In the genomic region with DNA sequence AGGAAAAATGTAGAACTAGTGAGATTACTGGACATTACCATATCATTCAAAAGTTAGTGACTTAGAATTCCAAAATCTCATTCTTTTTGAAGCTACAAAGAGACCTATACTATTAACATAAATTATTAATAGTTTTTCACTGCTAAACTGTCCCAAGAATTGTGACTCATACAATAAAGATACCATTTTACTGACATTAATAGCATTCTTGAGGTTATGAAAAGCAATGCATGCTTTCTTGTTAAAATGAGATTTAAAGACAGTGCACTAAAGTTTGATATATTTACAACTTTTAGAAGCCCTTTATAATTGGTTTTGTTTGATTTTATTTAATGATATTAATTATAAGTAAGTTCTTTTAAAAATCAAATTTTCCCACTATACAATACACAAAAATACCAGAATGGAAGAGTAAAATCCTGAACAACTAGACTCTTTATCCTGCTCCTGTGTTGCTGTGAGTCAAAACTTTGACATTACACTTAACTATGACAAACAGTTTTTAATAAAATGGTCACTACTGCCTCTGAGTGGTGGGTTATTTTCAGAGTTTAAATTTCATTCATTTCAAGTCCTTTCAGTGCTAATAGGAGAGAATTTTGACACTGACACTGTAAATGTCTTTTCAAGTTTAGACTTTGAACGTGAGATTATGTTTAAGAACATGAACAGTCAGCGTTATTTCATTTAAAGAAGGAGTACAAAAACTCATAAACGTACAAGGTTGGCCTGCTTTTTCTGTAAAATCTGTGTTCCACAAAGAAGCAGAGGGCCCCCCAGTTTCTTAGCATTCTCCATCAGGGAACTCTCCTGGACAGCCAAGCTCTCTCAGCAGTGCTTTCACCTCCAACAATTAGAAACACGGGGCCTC, we compare ENCODE assay signal across 35 cellular contexts. TPM values are rescaled to one million over a fixed set of nuclear protein-coding genes. Genes with fewer than 3 reads are reported as not detected.
A peak's percentile ranks its signal among the peaks of the same experiment; 100 is the strongest.
DNase-seq lines count a peak whose midpoint lies in the region; ATAC-seq and TF ChIP-seq lines count a peak whose summit lies in the region.
"Had no signal": no experiment of that assay in that cellular context is flagged by ENCODE, and none has a peak within 500 bp of the region (broad histone marks: within the 10 kb centered on the region; RNA-seq: fewer than 3 reads in every experiment).

No MANE protein-coding gene starts in this region.

- no peak overlapping the region for H3K4ac ChIP-seq in mesenchymal stem cell (ENCODE audit: low read depth in 1 of 2, low read length in 2 of 2)

- H3K27ac ChIP-seq in mesenchymal stem cell (ENCODE audit: low read length, poor library complexity, severe bottlenecking): no peak overlapping the region
- H3K27ac ChIP-seq in CD8-positive, alpha-beta T cell (ENCODE audit: low read depth, low read length): no peak overlapping the region
- H3K27ac ChIP-seq: BLaER1, foreskin keratinocyte, heart right ventricle, SJSA1, WERI-Rb-1 had no signal

- H3K79me1 ChIP-seq in mesenchymal stem cell (replicated peaks; ENCODE audit: low read length, poor library complexity, severe bottlenecking): no peaks in the 10 kb centered on the region

- peaks cover 5% of the 10 kb centered on the region for H3K9me3 Mint-ChIP-seq in chondrocyte (ENCODE audit: low read depth)
- H3K9me3 Mint-ChIP-seq in CD8-positive, alpha-beta T cell: no peaks in the 10 kb centered on the region

- H3K36me3 Mint-ChIP-seq in chondrocyte (ENCODE audit: low read depth): no peaks in the 10 kb centered on the region
- H3K36me3 Mint-ChIP-seq in CD8-positive, alpha-beta T cell: no peaks in the 10 kb centered on the region
- H3K36me3 Mint-ChIP-seq: activated naive CD8-positive, alpha-beta T cell treated with anti-CD3 and anti-CD28 coated beads for 36 hours; T-cell; type B pancreatic cell had no signal

- no peak overlapping the region for H3K4me2 ChIP-seq in mesenchymal stem cell (ENCODE audit: low read length, poor library complexity, severe bottlenecking)
- H3K4me2 ChIP-seq: BLaER1 had no signal

- H3K27ac Mint-ChIP-seq in chondrocyte (ENCODE audit: unreplicated experiment): no peak overlapping the region
- no peak overlapping the region for H3K27ac Mint-ChIP-seq in CD8-positive, alpha-beta T cell
- H3K27ac Mint-ChIP-seq: activated naive CD8-positive, alpha-beta T cell treated with anti-CD3 and anti-CD28 coated beads for 36 hours; nephron progenitor cell; T-cell; type B pancreatic cell had no signal

- H3K9me3 ChIP-seq in mesenchymal stem cell (ENCODE audit: control insufficient read depth, low read length): no peaks in the 10 kb centered on the region
- no peaks in the 10 kb centered on the region for H3K9me3 ChIP-seq in CD8-positive, alpha-beta T cell (ENCODE audit: low read length)
- H3K9me3 ChIP-seq: SJSA1 had no signal

- H2AK5ac ChIP-seq in mesenchymal stem cell (ENCODE audit: low read length, severe bottlenecking): no peak overlapping the region

- no peak overlapping the region for H2AFZ ChIP-seq in mesenchymal stem cell (ENCODE audit: low read depth, low read length)

- no peak for ATAC-seq in CD8-positive, alpha-beta T cell
- ATAC-seq: foreskin keratinocyte, heart right ventricle, T-cell had no signal

- POLR2A ChIA-PET in CD8-positive, alpha-beta T cell (lab: Charles Lee): no interaction called here

- H3K27me3 Mint-ChIP-seq in chondrocyte (ENCODE audit: low read depth): peaks cover 2% of the 10 kb centered on the region
- H3K27me3 Mint-ChIP-seq in CD8-positive, alpha-beta T cell (ENCODE audit: low read depth): peaks cover 10% of the 10 kb centered on the region
- H3K27me3 Mint-ChIP-seq: type B pancreatic cell had no signal

- H3K14ac ChIP-seq in mesenchymal stem cell (ENCODE audit: low read length in 2 of 2): no peak overlapping the region

- H2BK5ac ChIP-seq in mesenchymal stem cell (ENCODE audit: low read depth, low read length, poor library complexity, severe bottlenecking): no peak overlapping the region

- H2BK15ac ChIP-seq in mesenchymal stem cell (ENCODE audit: low read depth, poor library complexity, severe bottlenecking): no peak overlapping the region

- H3K9ac ChIP-seq in mesenchymal stem cell (ENCODE audit: low read length): no peak overlapping the region
- H3K9ac ChIP-seq: BLaER1 had no signal

- peaks cover 5% of the 10 kb centered on the region for H3K4me1 Mint-ChIP-seq in chondrocyte (ENCODE audit: low read depth)
- no peaks in the 10 kb centered on the region for H3K4me1 Mint-ChIP-seq in CD8-positive, alpha-beta T cell (ENCODE audit: low read depth)
- H3K4me1 Mint-ChIP-seq: activated naive CD8-positive, alpha-beta T cell treated with anti-CD3 and anti-CD28 coated beads for 36 hours; nephron progenitor cell; T-cell had no signal

- H3K4me3 ChIP-seq in mesenchymal stem cell (ENCODE audit: insufficient read depth in 1 of 2, low read depth in 1 of 2, low read length in 2 of 2): no peak overlapping the region
- no peak overlapping the region for H3K4me3 ChIP-seq in CD8-positive, alpha-beta T cell (ENCODE audit: low read depth, low read length)
- H3K4me3 ChIP-seq: BLaER1, heart right ventricle, lung, SJSA1 had no signal

- no peaks in the 10 kb centered on the region for H3K4me1 ChIP-seq in mesenchymal stem cell (ENCODE audit: control insufficient read depth, insufficient read depth, low read depth, low read length)
- H3K4me1 ChIP-seq in CD8-positive, alpha-beta T cell (ENCODE audit: insufficient read depth, low read length): no peaks in the 10 kb centered on the region
- H3K4me1 ChIP-seq: BLaER1, foreskin keratinocyte, heart right ventricle, SJSA1 had no signal

- no peak overlapping the region for H3K4me3 Mint-ChIP-seq in chondrocyte (ENCODE audit: unreplicated experiment)
- no peak overlapping the region for H3K4me3 Mint-ChIP-seq in CD8-positive, alpha-beta T cell
- H3K4me3 Mint-ChIP-seq: activated naive CD8-positive, alpha-beta T cell treated with anti-CD3 and anti-CD28 coated beads for 36 hours; nephron progenitor cell; T-cell; type B pancreatic cell had no signal

- no peak overlapping the region for H2BK120ac ChIP-seq in mesenchymal stem cell (ENCODE audit: low read depth, low read length)

- peak; percentile 47 for DNase-seq in EH (ENCODE audit: low read depth)
- DNase-seq in LHCN-M2 (ENCODE audit: low read depth): peak; percentile 8
- DNase-seq in chondrocyte (ENCODE audit: low spot score): no peak
- peak; percentile 29 for DNase-seq in mesenchymal stem cell
- DNase-seq in SIG-M5 treated with dmso at 0.1 percent for 504 hours (lab: John Stamatoyannopoulos, UW; ENCODE audit: unreplicated experiment): no peak
- DNase-seq in NCI-H146 (lab: John Stamatoyannopoulos, UW): no peak
- DNase-seq in CD8-positive, alpha-beta T cell: no peak
- no peak for DNase-seq in OCI-M1 (lab: John Stamatoyannopoulos, UW)
- DNase-seq: activated CD4-positive, alpha-beta T cell treated with anti-CD3 and anti-CD28 coated beads for 48 hours; activated CD8-positive, alpha-beta memory T cell treated with anti-CD3 and anti-CD28 coated beads for 24 hours; activated effector memory CD4-positive, alpha-beta T cell treated with anti-CD3 and anti-CD28 coated beads, Interleukin-2, amount 50 U/mL, for 16 hours; activated naive CD8-positive, alpha-beta T cell treated with anti-CD3 and anti-CD28 coated beads for 36 hours; aorta; caudate nucleus; COR-L47; cortex of kidney; effector memory CD4-positive, alpha-beta T cell; foreskin keratinocyte; GF-D8; GOT3; heart right ventricle; NCI-H1417 treated with DMSO at 0.1 percent for 48 hours; NCI-H748 treated with DMSO at 0.1 percent for 48 hours; nephron progenitor cell; stimulated activated naive CD4-positive, alpha-beta T cell; T-cell; WERI-Rb-1 had no signal

- H4K8ac ChIP-seq in mesenchymal stem cell (ENCODE audit: low read length): no peak overlapping the region

- H4K91ac ChIP-seq in mesenchymal stem cell (ENCODE audit: low read length): no peak overlapping the region

- H2BK12ac ChIP-seq in mesenchymal stem cell (ENCODE audit: low read length in 2 of 2): no peak overlapping the region

- no peak overlapping the region for H3K18ac ChIP-seq in mesenchymal stem cell (ENCODE audit: low read depth in 1 of 2, low read length in 2 of 2)

- no peaks in the 10 kb centered on the region for H3K27me3 ChIP-seq in mesenchymal stem cell (ENCODE audit: control insufficient read depth in 1 of 2, insufficient read depth in 1 of 2, low read length in 2 of 2)
- H3K27me3 ChIP-seq in CD8-positive, alpha-beta T cell (ENCODE audit: insufficient read depth, low read length): no peaks in the 10 kb centered on the region
- H3K27me3 ChIP-seq: BLaER1, foreskin keratinocyte had no signal

- CTCF ChIA-PET in CD8-positive, alpha-beta T cell (lab: Charles Lee): no interaction called here

- 90% methylated on average over 3 of the region's 4 CpGs for WGBS in mesenchymal stem cell

- no peaks in the 10 kb centered on the region for H3K36me3 ChIP-seq in mesenchymal stem cell (ENCODE audit: control insufficient read depth in 1 of 2, insufficient read depth in 2 of 2, low read depth in 1 of 2, low read length in 2 of 2)
- H3K36me3 ChIP-seq in CD8-positive, alpha-beta T cell (ENCODE audit: insufficient read depth, low read length): no peaks in the 10 kb centered on the region
- H3K36me3 ChIP-seq: BLaER1, heart right ventricle, SJSA1, WERI-Rb-1 had no signal

- intact Hi-C loops in CD8-positive, alpha-beta T cell (cut with DNase I, micrococcal nuclease): no loop called here

- no peak overlapping the region for H3K23ac ChIP-seq in mesenchymal stem cell (ENCODE audit: low read length in 2 of 2)

- TF ChIP-seq CTCF in chondrocyte (IDR thresholded peaks at IDR 0.05): peak; percentile 57
- TF ChIP-seq CTCF in CD8-positive, alpha-beta T cell (IDR thresholded peaks at IDR 0.05): no peak

RNA-seq across cellular contexts. Expression of a gene that starts 54.5 kb away (rescaled TPM):
- total RNA-seq in LHCN-M2 (2014; rRNA removed) (0.06 TPM in 1 of 2 replicates, not detected in the other), chondrocyte (not detected in 3 replicates)
- not detected for polyA plus RNA-seq in LHCN-M2 (2012)
- polyA plus RNA-seq in mesenchymal stem cell (2013, experiment 1 of 2): 0.94 TPM
- polyA plus RNA-seq in mesenchymal stem cell (2013, experiment 2 of 2): 0.84 TPM
- not detected for total RNA-seq in CD8-positive, alpha-beta T cell
- total RNA-seq: epithelial cell of proximal tubule, foreskin keratinocyte, osteoblast, RPMI7951, SJSA1 had no signal
- polyA plus RNA-seq: AG04450, aorta, foreskin keratinocyte had no signal

Comparison
In these comparisons a context has a peak if more than half of its experiments do, and no peak if none do; other contexts are left out.
1. DNase-seq: peak in EH (single experiment), LHCN-M2 (single experiment) and mesenchymal stem cell (single experiment); none in chondrocyte (single experiment), SIG-M5 treated with dmso at 0.1 percent for 504 hours (single experiment), NCI-H146 (single experiment), CD8-positive, alpha-beta T cell (0 of 7) and OCI-M1 (single experiment).